ENCODE assay signal across 1 cellular context in the genomic region with DNA sequence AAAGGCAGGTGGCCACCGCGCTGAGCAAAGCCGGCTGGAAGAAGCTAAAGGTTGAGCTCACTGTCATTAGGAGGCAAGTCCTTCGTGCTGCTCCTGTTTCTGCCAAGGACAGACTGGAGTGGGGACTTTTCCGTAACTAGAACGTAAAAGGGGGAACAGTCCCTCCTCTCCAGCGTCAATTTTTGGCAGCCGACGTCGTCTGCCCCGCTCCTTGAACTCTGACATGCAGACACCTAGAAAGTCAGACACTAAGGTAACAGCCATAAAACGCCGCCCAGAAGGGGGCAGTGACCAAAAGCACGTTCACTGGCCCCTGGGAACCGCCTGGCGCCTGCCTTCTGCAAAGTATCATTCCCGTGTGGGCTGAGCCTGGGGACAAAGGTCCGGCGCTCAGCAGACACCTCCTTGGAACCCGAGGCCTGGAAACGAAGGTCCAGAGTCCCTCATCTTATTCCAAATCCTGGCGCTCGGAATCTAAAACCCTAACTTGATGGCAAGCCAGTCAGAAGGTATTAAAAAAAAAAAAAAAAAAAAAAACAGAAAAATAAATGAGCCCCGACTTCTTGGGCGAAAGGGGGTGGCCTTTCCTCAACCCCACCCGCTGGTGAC.
TF ChIP-seq lines count a peak whose summit lies in the region.

No MANE protein-coding gene starts in this region.

TF ChIP-seq in K562, 482 proteins besides CTCF, POLR2A, EP300 and RAD21 (continued from another document and continues in another):
- TF ChIP-seq E2F5 (CRISPR knock-in tag; IDR thresholded peaks at IDR 0.05) (no peak), ESRRA (IDR thresholded peaks at IDR 0.05; ENCODE audit: borderline replicate concordance, low read depth) (peak; percentile 52; the same call in 1 of the 2 replicates), ZNF282 (CRISPR knock-in tag; IDR thresholded peaks at IDR 0.05) (no peak), NFE2 (IDR thresholded peaks at IDR 0.05; ENCODE audit: low read depth) (no peak), L3MBTL2 (IDR thresholded peaks at IDR 0.05) (peak; percentile 93), HDAC2 (IDR thresholded peaks at IDR 0.05) (peak; percentile 37; the same call in 1 of the 2 replicates), ZNF121 (CRISPR knock-in tag; conservative IDR thresholded peaks at IDR 0.05) (no peak), NR2C1 (IDR thresholded peaks at IDR 0.05) (peak; percentile 58; the same call in 1 of the 2 replicates), NR2C1 (tag; IDR thresholded peaks at IDR 0.05) (0 out of 2 replicates have a peak, but pooled peaks have one; percentile 39), ZNF253 (CRISPR knock-in tag; conservative IDR thresholded peaks at IDR 0.05) (no peak), SRF (CRISPR knock-in tag; IDR thresholded peaks at IDR 0.05) (peak in 1 of 2 experiments; percentile 27; a peak in 1 of 4 replicates), CTCFL (IDR thresholded peaks at IDR 0.05; ENCODE audit: borderline replicate concordance, insufficient read depth, low read depth, low read length, poor library complexity, severe bottlenecking) (peak; percentile 88), LEF1 (IDR thresholded peaks at IDR 0.05) (no peak), ZNF644 (tag; IDR thresholded peaks at IDR 0.05; ENCODE audit: low read depth) (no peak), PCBP1 (IDR thresholded peaks at IDR 0.05; ENCODE audit: low read depth, low read length, poor library complexity, severe bottlenecking) (no peak), RNF2 (IDR thresholded peaks at IDR 0.05) (no peak), GATAD2B (IDR thresholded peaks at IDR 0.05; ENCODE audit: borderline replicate concordance) (no peak), ZNF551 (CRISPR knock-in tag; IDR thresholded peaks at IDR 0.05) (no peak), MTA3 (IDR thresholded peaks at IDR 0.05; ENCODE audit: borderline replicate concordance) (0 out of 2 replicates have a peak, but pooled peaks have one; percentile 64), SP1 (CRISPR knock-in tag; IDR thresholded peaks at IDR 0.05) (no peak), CSDE1 (IDR thresholded peaks at IDR 0.05) (no peak), NCOA1 (IDR thresholded peaks at IDR 0.05; ENCODE audit: low read depth) (no peak), CREB1 (IDR thresholded peaks at IDR 0.05) (0 out of 2 replicates have a peak, but pooled peaks have one; percentile 21), CREB1 (CRISPR knock-in tag; IDR thresholded peaks at IDR 0.05) (no peak), VEZF1 (CRISPR knock-in tag; IDR thresholded peaks at IDR 0.05) (0 out of 2 replicates have a peak, but pooled peaks have one; percentile 6), ZFX (CRISPR knock-in tag; IDR thresholded peaks at IDR 0.05) (peak; percentile 45; the same call in 1 of the 2 replicates), TRIM28 (IDR thresholded peaks at IDR 0.05) (0 out of 2 replicates have a peak, but pooled peaks have one; percentile 28), COPS2 (conservative IDR thresholded peaks at IDR 0.05) (no peak), ZBTB49 (CRISPR knock-in tag; IDR thresholded peaks at IDR 0.05; ENCODE audit: borderline replicate concordance) (no peak), GTF2F1 (IDR thresholded peaks at IDR 0.05; ENCODE audit: low read depth, low read length) (no peak), DEAF1 (CRISPR knock-in tag; IDR thresholded peaks at IDR 0.05) (0 out of 2 replicates have a peak, but pooled peaks have one; percentile 10), SRSF1 (IDR thresholded peaks at IDR 0.05; ENCODE audit: low read depth, low read length) (no peak), BACH1 (tag; IDR thresholded peaks at IDR 0.05) (no peak), MTA1 (IDR thresholded peaks at IDR 0.05; ENCODE audit: borderline replicate concordance) (0 out of 2 replicates have a peak, but pooled peaks have one; percentile 40), THAP12 (CRISPR knock-in tag; IDR thresholded peaks at IDR 0.05) (no peak), ZHX1 (conservative IDR thresholded peaks at IDR 0.05; ENCODE audit: low read length) (no peak), NR2F6 (CRISPR knock-in tag; IDR thresholded peaks at IDR 0.05) (no peak), ZNF668 (CRISPR knock-in tag; IDR thresholded peaks at IDR 0.05) (no peak), POLR2G (IDR thresholded peaks at IDR 0.05; ENCODE audit: low read depth, low read length) (peak; percentile 53), MAX (CRISPR knock-in tag; IDR thresholded peaks at IDR 0.05) (peak; percentile 68; the same call in 1 of the 2 replicates), SIX5 (IDR thresholded peaks at IDR 0.05; ENCODE audit: borderline replicate concordance in 1 of 2, insufficient read depth in 1 of 2, low read depth in 1 of 2, low read length in 2 of 2) (no peak), GTF2E2 (tag; IDR thresholded peaks at IDR 0.05) (no peak), SNRNP70 (optimal IDR thresholded peaks at IDR 0.05; ENCODE audit: low read depth, low read length) (no peak)
- TF ChIP-seq, protein P1, sequence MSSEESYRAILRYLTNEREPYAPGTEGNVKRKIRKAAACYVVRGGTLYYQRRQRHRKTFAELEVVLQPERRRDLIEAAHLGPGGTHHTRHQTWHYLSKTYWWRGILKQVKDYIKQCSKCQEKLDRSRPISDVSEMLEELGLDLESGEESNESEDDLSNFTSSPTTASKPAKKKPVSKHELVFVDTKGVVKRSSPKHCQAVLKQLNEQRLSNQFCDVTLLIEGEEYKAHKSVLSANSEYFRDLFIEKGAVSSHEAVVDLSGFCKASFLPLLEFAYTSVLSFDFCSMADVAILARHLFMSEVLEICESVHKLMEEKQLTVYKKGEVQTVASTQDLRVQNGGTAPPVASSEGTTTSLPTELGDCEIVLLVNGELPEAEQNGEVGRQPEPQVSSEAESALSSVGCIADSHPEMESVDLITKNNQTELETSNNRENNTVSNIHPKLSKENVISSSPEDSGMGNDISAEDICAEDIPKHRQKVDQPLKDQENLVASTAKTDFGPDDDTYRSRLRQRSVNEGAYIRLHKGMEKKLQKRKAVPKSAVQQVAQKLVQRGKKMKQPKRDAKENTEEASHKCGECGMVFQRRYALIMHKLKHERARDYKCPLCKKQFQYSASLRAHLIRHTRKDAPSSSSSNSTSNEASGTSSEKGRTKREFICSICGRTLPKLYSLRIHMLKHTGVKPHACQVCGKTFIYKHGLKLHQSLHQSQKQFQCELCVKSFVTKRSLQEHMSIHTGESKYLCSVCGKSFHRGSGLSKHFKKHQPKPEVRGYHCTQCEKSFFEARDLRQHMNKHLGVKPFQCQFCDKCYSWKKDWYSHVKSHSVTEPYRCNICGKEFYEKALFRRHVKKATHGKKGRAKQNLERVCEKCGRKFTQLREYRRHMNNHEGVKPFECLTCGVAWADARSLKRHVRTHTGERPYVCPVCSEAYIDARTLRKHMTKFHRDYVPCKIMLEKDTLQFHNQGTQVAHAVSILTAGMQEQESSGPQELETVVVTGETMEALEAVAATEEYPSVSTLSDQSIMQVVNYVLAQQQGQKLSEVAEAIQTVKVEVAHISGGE (CRISPR knock-in tag; IDR thresholded peaks at IDR 0.05) = no peak
- TF ChIP-seq, protein P2, sequence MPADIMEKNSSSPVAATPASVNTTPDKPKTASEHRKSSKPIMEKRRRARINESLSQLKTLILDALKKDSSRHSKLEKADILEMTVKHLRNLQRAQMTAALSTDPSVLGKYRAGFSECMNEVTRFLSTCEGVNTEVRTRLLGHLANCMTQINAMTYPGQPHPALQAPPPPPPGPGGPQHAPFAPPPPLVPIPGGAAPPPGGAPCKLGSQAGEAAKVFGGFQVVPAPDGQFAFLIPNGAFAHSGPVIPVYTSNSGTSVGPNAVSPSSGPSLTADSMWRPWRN (IDR thresholded peaks at IDR 0.05; ENCODE audit: low read depth) = no peak
